Comparison of ENCODE assay signal across 11 cellular contexts in the genomic region with DNA sequence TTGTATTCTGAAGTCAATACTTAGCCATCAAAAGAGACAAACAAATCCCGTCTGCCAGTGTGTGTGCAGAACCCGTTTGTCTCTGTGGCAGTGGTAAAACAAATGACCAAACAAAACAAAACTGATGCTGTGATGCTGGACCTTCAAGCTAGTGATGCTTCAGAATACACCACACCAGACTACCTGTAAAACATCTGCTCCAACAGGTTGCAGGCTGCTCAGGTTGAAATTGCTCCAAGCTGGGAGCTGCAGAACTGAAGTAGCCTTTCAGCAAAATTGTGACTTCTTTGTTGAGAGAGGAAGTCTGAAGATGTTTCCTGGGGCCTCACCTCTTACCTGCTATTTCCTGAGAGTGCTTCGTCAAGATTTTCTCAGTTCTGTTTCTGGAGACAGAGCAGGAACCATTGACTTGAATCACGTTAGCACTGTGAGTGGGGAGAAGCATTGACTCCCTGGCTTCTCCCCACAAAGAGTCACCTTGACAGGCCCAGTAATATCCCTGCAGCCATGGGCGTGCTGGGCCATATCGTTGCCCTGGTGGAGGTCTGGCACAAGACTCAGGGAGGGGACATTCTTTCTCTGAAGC.
DNase-seq lines count a peak whose midpoint lies in the region; ATAC-seq and TF ChIP-seq lines count a peak whose summit lies in the region.
"Had no signal": no experiment of that assay in that cellular context is flagged by ENCODE, and none has a peak within 500 bp of the region (broad histone marks: within the 10 kb centered on the region; RNA-seq: fewer than 3 reads in every experiment).

No MANE protein-coding gene starts in this region.

- H3K9me3 Mint-ChIP-seq in activated CD4-positive, alpha-beta T cell treated with anti-CD3 and anti-CD28 coated beads, Interleukin-2, amount 10 ng/mL, durations not matched to agents 24 days and 14 days, result no peaks in the 10 kb centered on the region
- no peaks in the 10 kb centered on the region for H3K9me3 Mint-ChIP-seq in naive thymus-derived CD8-positive, alpha-beta T cell
- H3K9me3 Mint-ChIP-seq in natural killer cell, result no peaks in the 10 kb centered on the region

- ATAC-seq in GM21529 (IDR thresholded peaks at IDR 0.05; ENCODE audit: unreplicated experiment), result peak; percentile 80
- peak; percentile 84 for ATAC-seq in HG03460 (IDR thresholded peaks at IDR 0.05; ENCODE audit: unreplicated experiment)
- peak; percentile 25 to 62 for ATAC-seq in naive thymus-derived CD8-positive, alpha-beta T cell
- no peak for ATAC-seq in natural killer cell
- ATAC-seq: esophagus mucosa, upper lobe of right lung had no signal

- peaks cover 17% of the 10 kb centered on the region for H3K4me1 Mint-ChIP-seq in activated CD4-positive, alpha-beta T cell treated with anti-CD3 and anti-CD28 coated beads, Interleukin-2, amount 10 ng/mL, durations not matched to agents 24 days and 14 days
- H3K4me1 Mint-ChIP-seq in naive thymus-derived CD8-positive, alpha-beta T cell, result peaks cover 12 to 40% (median 31%) of the 10 kb centered on the region in 4 donors
- no peaks in the 10 kb centered on the region for H3K4me1 Mint-ChIP-seq in natural killer cell

- DNase-seq in activated CD4-positive, alpha-beta T cell treated with anti-CD3 and anti-CD28 coated beads, Interleukin-2, amount 10 ng/mL, durations not matched to agents 24 days and 14 days, result peak; percentile 63
- no peak for DNase-seq in activated CD4-positive, alpha-beta T cell treated with anti-CD3 and anti-CD28 coated beads, Interleukin-2, amount 50 U/mL, for 1 hour
- DNase-seq in naive thymus-derived CD8-positive, alpha-beta T cell, result peak in 3 of 10 donors; percentile 15 to 39 (median 23)
- DNase-seq in natural killer cell, result no peak
- DNase-seq in dermis blood vessel endothelial cell, result no peak
- DNase-seq in posterior vena cava (ENCODE audit: low spot score), result no peak
- DNase-seq: mammary epithelial cell, upper lobe of right lung had no signal

- peak overlapping the region; percentile 45 for H3K4me3 Mint-ChIP-seq in activated CD4-positive, alpha-beta T cell treated with anti-CD3 and anti-CD28 coated beads, Interleukin-2, amount 10 ng/mL, durations not matched to agents 24 days and 14 days
- peak overlapping the region in 9 of 10 donors; percentile 31 to 75 (median 44) for H3K4me3 Mint-ChIP-seq in naive thymus-derived CD8-positive, alpha-beta T cell
- H3K4me3 Mint-ChIP-seq in natural killer cell, result no peak overlapping the region

- intact Hi-C loops in activated CD4-positive, alpha-beta T cell treated with anti-CD3 and anti-CD28 coated beads, Interleukin-2, amount 10 ng/mL, durations not matched to agents 24 days and 14 days (cut with micrococcal nuclease), result loop anchor here (5.0 kb wide), 1 partner anchor 112 kb away; no protein-coding TSS in a partner anchor
- intact Hi-C loops in natural killer cell (cut with micrococcal nuclease), result no loop called here
- intact Hi-C loops in posterior vena cava (cut with DNase I), result no loop called here

- POLR2A ChIA-PET in naive thymus-derived CD8-positive, alpha-beta T cell (lab: Charles Lee), result no interaction called here

- no peak overlapping the region for H3K27ac Mint-ChIP-seq in activated CD4-positive, alpha-beta T cell treated with anti-CD3 and anti-CD28 coated beads, Interleukin-2, amount 10 ng/mL, durations not matched to agents 24 days and 14 days
- peak overlapping the region in 9 of 10 donors; percentile 50 to 86 (median 72) for H3K27ac Mint-ChIP-seq in naive thymus-derived CD8-positive, alpha-beta T cell
- H3K27ac Mint-ChIP-seq in natural killer cell, result no peak overlapping the region

- H3K27me3 Mint-ChIP-seq in activated CD4-positive, alpha-beta T cell treated with anti-CD3 and anti-CD28 coated beads, Interleukin-2, amount 10 ng/mL, durations not matched to agents 24 days and 14 days, result no peaks in the 10 kb centered on the region
- no peaks in the 10 kb centered on the region for H3K27me3 Mint-ChIP-seq in naive thymus-derived CD8-positive, alpha-beta T cell
- peaks cover 8 to 9% of the 10 kb centered on the region in 2 donors for H3K27me3 Mint-ChIP-seq in natural killer cell (ENCODE audit: low read depth in 2 of 2)

- TF ChIP-seq CTCF in natural killer cell (IDR thresholded peaks at IDR 0.05), result no peak

- H3K36me3 Mint-ChIP-seq in activated CD4-positive, alpha-beta T cell treated with anti-CD3 and anti-CD28 coated beads, Interleukin-2, amount 10 ng/mL, durations not matched to agents 24 days and 14 days (ENCODE audit: low read depth), result no peaks in the 10 kb centered on the region
- H3K36me3 Mint-ChIP-seq in naive thymus-derived CD8-positive, alpha-beta T cell, result no peaks in the 10 kb centered on the region
- no peaks in the 10 kb centered on the region for H3K36me3 Mint-ChIP-seq in natural killer cell

Comparison
In these comparisons a context has a peak if more than half of its experiments do, and no peak if none do; other contexts are left out.
1. H3K27ac Mint-ChIP-seq: peak in naive thymus-derived CD8-positive, alpha-beta T cell (9 of 10); none in activated CD4-positive, alpha-beta T cell treated with anti-CD3 and anti-CD28 coated beads, Interleukin-2, amount 10 ng/mL, durations not matched to agents 24 days and 14 days (single experiment) and natural killer cell (0 of 2).
2. ATAC-seq: peak in GM21529 (single experiment), HG03460 (single experiment) and naive thymus-derived CD8-positive, alpha-beta T cell (2 of 2); none in natural killer cell (0 of 3).